21 cellular contexts compared by ENCODE assay signal in genomic region chr2:42112418-42112817, GRCh38. TPM values are rescaled to one million over a fixed set of nuclear protein-coding genes. Genes with fewer than 3 reads are reported as not detected.
A peak's percentile ranks its signal among the peaks of the same experiment; 100 is the strongest.
DNase-seq lines count a peak whose midpoint lies in the region; ATAC-seq and TF ChIP-seq lines count a peak whose summit lies in the region.
"Had no signal": no experiment of that assay in that cellular context is flagged by ENCODE, and none has a peak within 500 bp of the region (broad histone marks: within the 10 kb centered on the region; RNA-seq: fewer than 3 reads in every experiment).

No MANE protein-coding gene starts in this region.

- DNase-seq in CD8-positive, alpha-beta memory T cell: no peak
- DNase-seq in T-cell (no peak), memory B cell (ENCODE audit: low spot score in 2 of 2) (no peak), NCI-H446 treated with DMSO at 0.1 percent for 48 hours (lab: John Stamatoyannopoulos, UW) (no peak), testis (no peak)
- DNase-seq in activated T-cell treated with anti-CD3 and anti-CD28 coated beads, Interleukin-2, amount 50 U/mL, for 24 hours: no peak
- DNase-seq in stimulated activated naive CD8-positive, alpha-beta T cell treated with anti-CD3 and anti-CD28 coated beads, Interleukin-15, Interleukin-2, amounts not matched to agents 100 U/mL and 50 U/mL, for 24 hours: no peak
- DNase-seq: DMS53, Kasumi-1, NCI-H1105, NCI-H146, NCI-H2029, NCI-H510A, NCI-H69, SJCRH30 had no signal

- H3K4me1 ChIP-seq in CD8-positive, alpha-beta memory T cell (ENCODE audit: insufficient read depth, low read length): peaks cover 74% of the 10 kb centered on the region
- peaks cover 5% of the 10 kb centered on the region for H3K4me1 ChIP-seq in testis

- H3K4me1 Mint-ChIP-seq in CD8-positive, alpha-beta memory T cell: peaks cover 34 to 57% (median 45%) of the 10 kb centered on the region in 3 donors
- peaks cover 42 to 49% (median 43%) of the 10 kb centered on the region in 3 donors for H3K4me1 Mint-ChIP-seq in T-cell
- peaks cover 29% of the 10 kb centered on the region for H3K4me1 Mint-ChIP-seq in memory B cell
- peaks cover 35% of the 10 kb centered on the region for H3K4me1 Mint-ChIP-seq in stimulated activated memory B cell treated with anti-CD40 and anti-IgM and Interleukin-4, amounts not matched to agents 10 μg/mL and 1 μg/mL and 100 μg/mL, for 72 hours
- H3K4me1 Mint-ChIP-seq in activated T-cell treated with anti-CD3 and anti-CD28 coated beads, Interleukin-2, amount 50 U/mL, for 24 hours (ENCODE audit: low read depth): peaks cover 33% of the 10 kb centered on the region

- CTCF ChIA-PET in CD8-positive, alpha-beta memory T cell (lab: Charles Lee): interaction anchor here (1.9 to 2.1 kb wide), 2 partner anchors 24 to 242 kb away, joined by 6 read pairs; no protein-coding TSS in a partner anchor
- CTCF ChIA-PET in T-cell (lab: Charles Lee): interaction anchor here in 1 of 2 donors (2.0 kb wide), 1 partner anchor 16 kb away, joined by 7 read pairs; no protein-coding TSS in a partner anchor

- 85 to 95% methylated on average over 3 of the region's 3 CpGs for WGBS in testis, 2 donors

- POLR2A ChIA-PET in CD8-positive, alpha-beta memory T cell (lab: Charles Lee): interaction anchor here (0.7 to 2.0 kb wide), 2 partner anchors 12 to 233 kb away, joined by 4 to 13 read pairs; no protein-coding TSS in a partner anchor
- POLR2A ChIA-PET in T-cell (lab: Charles Lee): interaction anchor here (0.5 to 0.7 kb wide), 2 partner anchors 15 to 104 kb away, joined by 4 read pairs; no protein-coding TSS in a partner anchor

- no peaks in the 10 kb centered on the region for H3K9me3 ChIP-seq in CD8-positive, alpha-beta memory T cell (ENCODE audit: low read length)
- H3K9me3 ChIP-seq in testis: no peaks in the 10 kb centered on the region
- H3K9me3 ChIP-seq: SJCRH30 had no signal

- TF ChIP-seq CTCF in testis (IDR thresholded peaks at IDR 0.05): no peak

- ATAC-seq in T-cell (replicated peaks in 1 of 4) (no peak), memory B cell (ENCODE audit: low read depth) (no peak)
- no peak for ATAC-seq in stimulated activated memory B cell treated with anti-CD40 and anti-IgM and Interleukin-4, amounts not matched to agents 10 μg/mL and 1 μg/mL and 100 μg/mL, for 72 hours
- ATAC-seq in stimulated activated naive CD8-positive, alpha-beta T cell treated with anti-CD3 and anti-CD28 coated beads, Interleukin-15, Interleukin-2, amounts not matched to agents 100 U/mL and 50 U/mL, for 24 hours: no peak
- ATAC-seq: HepG2, Right ventricle myocardium inferior, SK-N-SH treated with all-trans-retinoic acid at 6 μM for 48 hours had no signal

- no peak overlapping the region for H3K27ac ChIP-seq in CD8-positive, alpha-beta memory T cell (ENCODE audit: low read depth, low read length)
- no peak overlapping the region for H3K27ac ChIP-seq in testis
- H3K27ac ChIP-seq: C4-2B, SJCRH30 had no signal

- H3K4me3 ChIP-seq in CD8-positive, alpha-beta memory T cell (ENCODE audit: low read length): no peak overlapping the region
- H3K4me3 ChIP-seq in testis: no peak overlapping the region
- H3K4me3 ChIP-seq: SJCRH30 had no signal

- no peaks in the 10 kb centered on the region for H3K9me3 Mint-ChIP-seq in CD8-positive, alpha-beta memory T cell
- H3K9me3 Mint-ChIP-seq in T-cell (no peaks in the 10 kb centered on the region), memory B cell (no peaks in the 10 kb centered on the region)
- no peaks in the 10 kb centered on the region for H3K9me3 Mint-ChIP-seq in stimulated activated memory B cell treated with anti-CD40 and anti-IgM and Interleukin-4, amounts not matched to agents 10 μg/mL and 1 μg/mL and 100 μg/mL, for 72 hours
- no peaks in the 10 kb centered on the region for H3K9me3 Mint-ChIP-seq in activated T-cell treated with anti-CD3 and anti-CD28 coated beads, Interleukin-2, amount 50 U/mL, for 24 hours

- H3K36me3 ChIP-seq in CD8-positive, alpha-beta memory T cell (ENCODE audit: insufficient read depth, low read length): no peaks in the 10 kb centered on the region
- no peaks in the 10 kb centered on the region for H3K36me3 ChIP-seq in testis (ENCODE audit: low read depth, missing control alignments)
- H3K36me3 ChIP-seq: SJCRH30 had no signal

- peak overlapping the region; percentile 1 to 86 (median 58) for H3K27ac Mint-ChIP-seq in CD8-positive, alpha-beta memory T cell
- H3K27ac Mint-ChIP-seq in T-cell: peak overlapping the region; percentile 64 to 69
- peak overlapping the region; percentile 36 for H3K27ac Mint-ChIP-seq in memory B cell
- peak overlapping the region; percentile 15 for H3K27ac Mint-ChIP-seq in stimulated activated memory B cell treated with anti-CD40 and anti-IgM and Interleukin-4, amounts not matched to agents 10 μg/mL and 1 μg/mL and 100 μg/mL, for 72 hours
- no peak overlapping the region for H3K27ac Mint-ChIP-seq in activated T-cell treated with anti-CD3 and anti-CD28 coated beads, Interleukin-2, amount 50 U/mL, for 24 hours

- intact Hi-C loops in testis (cut with DNase I; ENCODE audit: low total_unique reads): no loop called here

- no peak for TF ChIP-seq POLR2A in testis (IDR thresholded peaks at IDR 0.05)

- no peaks in the 10 kb centered on the region for H3K27me3 Mint-ChIP-seq in CD8-positive, alpha-beta memory T cell
- no peaks in the 10 kb centered on the region for H3K27me3 Mint-ChIP-seq in T-cell
- H3K27me3 Mint-ChIP-seq in memory B cell: no peaks in the 10 kb centered on the region
- no peaks in the 10 kb centered on the region for H3K27me3 Mint-ChIP-seq in stimulated activated memory B cell treated with anti-CD40 and anti-IgM and Interleukin-4, amounts not matched to agents 10 μg/mL and 1 μg/mL and 100 μg/mL, for 72 hours
- H3K27me3 Mint-ChIP-seq in activated T-cell treated with anti-CD3 and anti-CD28 coated beads, Interleukin-2, amount 50 U/mL, for 24 hours: no peaks in the 10 kb centered on the region
- H3K27me3 Mint-ChIP-seq: B cell had no signal

- H3K36me3 Mint-ChIP-seq in CD8-positive, alpha-beta memory T cell: peaks cover 0 to 2% (median 0%) of the 10 kb centered on the region in 3 donors
- no peaks in the 10 kb centered on the region for H3K36me3 Mint-ChIP-seq in T-cell
- H3K36me3 Mint-ChIP-seq in memory B cell: peaks cover 3% of the 10 kb centered on the region
- no peaks in the 10 kb centered on the region for H3K36me3 Mint-ChIP-seq in stimulated activated memory B cell treated with anti-CD40 and anti-IgM and Interleukin-4, amounts not matched to agents 10 μg/mL and 1 μg/mL and 100 μg/mL, for 72 hours
- no peaks in the 10 kb centered on the region for H3K36me3 Mint-ChIP-seq in activated T-cell treated with anti-CD3 and anti-CD28 coated beads, Interleukin-2, amount 50 U/mL, for 24 hours (ENCODE audit: low read depth)

- no peaks in the 10 kb centered on the region for H3K27me3 ChIP-seq in CD8-positive, alpha-beta memory T cell (ENCODE audit: insufficient read depth, low read length, poor library complexity, severe bottlenecking)
- H3K27me3 ChIP-seq in testis: no peaks in the 10 kb centered on the region
- H3K27me3 ChIP-seq: SJCRH30 had no signal

- no peak overlapping the region for H3K4me3 Mint-ChIP-seq in CD8-positive, alpha-beta memory T cell
- no peak overlapping the region for H3K4me3 Mint-ChIP-seq in T-cell
- H3K4me3 Mint-ChIP-seq in memory B cell: no peak overlapping the region
- no peak overlapping the region for H3K4me3 Mint-ChIP-seq in stimulated activated memory B cell treated with anti-CD40 and anti-IgM and Interleukin-4, amounts not matched to agents 10 μg/mL and 1 μg/mL and 100 μg/mL, for 72 hours
- no peak overlapping the region for H3K4me3 Mint-ChIP-seq in activated T-cell treated with anti-CD3 and anti-CD28 coated beads, Interleukin-2, amount 50 U/mL, for 24 hours
- H3K4me3 Mint-ChIP-seq: B cell had no signal

RNA-seq across cellular contexts. Expression of gene EML4, which starts 56.7 kb away (rescaled TPM):
- total RNA-seq in CD8-positive, alpha-beta memory T cell: 10 to 100 TPM; 58.0 to 61.5 TPM
- polyA plus RNA-seq in CD8-positive, alpha-beta memory T cell: 70.8 TPM
- total RNA-seq in T-cell: 100 to 1,000 TPM; 101 to 223 (median 123) TPM
- total RNA-seq in testis: 10 to 100 TPM; 67.1 to 71.0 TPM
- polyA plus RNA-seq in testis (ENCODE audit: insufficient read depth, low read depth, low replicate concordance): 49.0 TPM
